Comparison of ENCODE assay signal across 15 cellular contexts in the genomic region with DNA sequence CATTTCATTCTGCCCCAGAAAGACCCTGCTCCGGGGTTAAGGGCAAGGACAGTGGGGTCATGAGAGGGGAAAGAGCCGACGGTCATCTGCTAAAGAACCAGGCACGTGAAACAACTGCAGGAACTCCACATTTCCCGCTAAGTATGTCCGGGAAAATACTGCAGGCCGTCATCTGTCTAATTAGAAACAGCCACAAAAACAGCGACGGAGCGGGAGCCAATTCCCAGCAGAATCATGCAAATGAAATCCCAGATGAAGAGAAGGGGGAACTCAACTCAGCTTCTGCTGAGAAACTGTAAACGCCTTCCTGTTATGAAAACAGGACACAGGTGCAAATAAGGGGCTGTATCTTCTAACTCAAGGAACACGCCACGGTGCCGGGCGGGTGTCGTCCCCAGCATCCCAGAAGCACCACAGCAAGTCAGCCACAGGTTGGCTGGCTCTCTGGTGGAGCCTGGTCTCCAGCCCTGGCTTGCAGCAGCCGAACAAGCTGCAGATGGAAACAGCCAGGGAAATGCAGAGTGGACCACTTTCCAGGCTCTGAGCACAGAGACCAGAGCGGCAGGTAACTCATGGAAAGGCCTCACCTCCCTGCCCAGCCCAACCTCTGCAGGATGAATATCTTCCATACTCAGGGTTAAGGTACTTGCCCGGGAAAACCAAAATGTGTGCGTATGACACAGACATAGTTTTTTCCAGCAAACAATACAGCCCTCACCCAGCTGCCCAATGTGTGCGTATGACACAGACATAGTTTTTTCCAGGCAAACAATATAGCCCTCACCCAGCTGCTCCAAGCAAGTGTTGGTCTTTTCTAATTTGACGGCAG. TPM values are rescaled to one million over a fixed set of nuclear protein-coding genes. Genes with fewer than 3 reads are reported as not detected.
DNase-seq lines count a peak whose midpoint lies in the region; ATAC-seq, FAIRE-seq and TF ChIP-seq lines count a peak whose summit lies in the region.
"Had no signal": no experiment of that assay in that cellular context is flagged by ENCODE, and none has a peak within 500 bp of the region (broad histone marks: within the 10 kb centered on the region; RNA-seq: fewer than 3 reads in every experiment).

No MANE protein-coding gene starts in this region.

- H3K4me1 Mint-ChIP-seq in CD8-positive, alpha-beta T cell (ENCODE audit: low read depth), result no peaks in the 10 kb centered on the region
- H3K4me1 Mint-ChIP-seq: activated naive CD8-positive, alpha-beta T cell treated with anti-CD3 and anti-CD28 coated beads for 36 hours had no signal

- no peaks in the 10 kb centered on the region for H3K27me3 ChIP-seq in breast epithelium
- H3K27me3 ChIP-seq in mammary epithelial cell (ENCODE audit: insufficient read depth, low read length), result no peaks in the 10 kb centered on the region
- H3K27me3 ChIP-seq in uterus, result no peaks in the 10 kb centered on the region
- H3K27me3 ChIP-seq in CD8-positive, alpha-beta T cell (ENCODE audit: insufficient read depth, low read length), result no peaks in the 10 kb centered on the region

- FAIRE-seq in endometrium (lab: Jason Lieb, UNC), result peak; percentile 48
- FAIRE-seq: keratinocyte had no signal

- H3K36me3 ChIP-seq in breast epithelium (no peaks in the 10 kb centered on the region), mammary epithelial cell (ENCODE audit: insufficient read depth, low read length) (no peaks in the 10 kb centered on the region), mesodermal cell (ENCODE audit: control insufficient read depth, insufficient read depth, low read length) (peaks cover 7% of the 10 kb centered on the region), uterus (no peaks in the 10 kb centered on the region)
- H3K36me3 ChIP-seq in CD8-positive, alpha-beta T cell (ENCODE audit: insufficient read depth, low read length), result no peaks in the 10 kb centered on the region
- H3K36me3 ChIP-seq: prostate gland had no signal

- no peak overlapping the region for H2AFZ ChIP-seq in mammary epithelial cell (ENCODE audit: low read depth, low read length)

- in situ Hi-C loops in mammary epithelial cell (cut with MboI; ENCODE audit: low sequenced_read_pairs in 2 of 2), result no loop called here

- H3K27me3 Mint-ChIP-seq in CD8-positive, alpha-beta T cell (ENCODE audit: low read depth), result peaks cover 9% of the 10 kb centered on the region

- H3K27ac ChIP-seq in breast epithelium (peak overlapping the region; percentile 89 to 90), mammary epithelial cell (ENCODE audit: insufficient read depth, low read depth, low read length) (no peak overlapping the region), mesodermal cell (ENCODE audit: low read depth, low read length, severe bottlenecking) (peak overlapping the region; percentile 23), uterus (peak overlapping the region; percentile 46 to 67), caudate nucleus (ENCODE audit: low read depth, low read length) (no peak overlapping the region)
- H3K27ac ChIP-seq in CD8-positive, alpha-beta T cell (ENCODE audit: low read depth, low read length), result no peak overlapping the region

- no peak overlapping the region for H3K27ac Mint-ChIP-seq in CD8-positive, alpha-beta T cell
- H3K27ac Mint-ChIP-seq: activated CD8-positive, alpha-beta T cell treated with anti-CD3 and anti-CD28 coated beads, Interleukin-2, amount 10 ng/mL, durations not matched to agents 7 days and 5 days; activated naive CD8-positive, alpha-beta T cell treated with anti-CD3 and anti-CD28 coated beads for 36 hours had no signal

- DNase-seq in breast epithelium (ENCODE audit: low spot score in 2 of 2), result no peak
- no peak for DNase-seq in mammary epithelial cell
- peak; percentile 57 to 58 for DNase-seq in uterus
- no peak for DNase-seq in caudate nucleus (lab: John Stamatoyannopoulos, UW)
- DNase-seq in CD8-positive, alpha-beta T cell, result no peak
- DNase-seq: activated CD8-positive, alpha-beta T cell treated with anti-CD3 and anti-CD28 coated beads, Interleukin-2, amount 10 ng/mL, durations not matched to agents 7 days and 5 days; activated naive CD8-positive, alpha-beta T cell treated with anti-CD3 and anti-CD28 coated beads for 36 hours; Karpas-422; NCI-H526 treated with DMSO at 0.1 percent for 48 hours; T-helper 1 cell had no signal

- CTCF ChIA-PET in mammary epithelial cell (lab: Charles Lee; ENCODE audit: low non-redundant PET), result no interaction called here
- CTCF ChIA-PET in CD8-positive, alpha-beta T cell (lab: Charles Lee), result no interaction called here

- no peak for ATAC-seq in GM19328 (IDR thresholded peaks at IDR 0.05; ENCODE audit: unreplicated experiment)
- ATAC-seq in CD8-positive, alpha-beta T cell, result no peak
- ATAC-seq: activated CD8-positive, alpha-beta T cell treated with anti-CD3 and anti-CD28 coated beads, Interleukin-2, amount 10 ng/mL, durations not matched to agents 7 days and 5 days had no signal

- intact Hi-C loops in breast epithelium (cut with DNase I; ENCODE audit: low total_unique reads) (no loop called here), mammary epithelial cell (cut with micrococcal nuclease) (loop anchor here (2.0 kb wide), 1 partner anchor 27 kb away; no protein-coding TSS in a partner anchor), uterus (cut with DNase I; ENCODE audit: low total_unique reads) (no loop called here)
- intact Hi-C loops in CD8-positive, alpha-beta T cell (cut with DNase I, micrococcal nuclease), result no loop called here

- H3K9me3 ChIP-seq in breast epithelium (no peaks in the 10 kb centered on the region), mammary epithelial cell (replicated peaks; ENCODE audit: insufficient read depth, low read length) (no peaks in the 10 kb centered on the region), mesodermal cell (ENCODE audit: control insufficient read depth, low read length) (no peaks in the 10 kb centered on the region), uterus (no peaks in the 10 kb centered on the region)
- no peaks in the 10 kb centered on the region for H3K9me3 ChIP-seq in CD8-positive, alpha-beta T cell (ENCODE audit: low read length)
- H3K9me3 ChIP-seq: prostate gland had no signal

- H3K4me3 Mint-ChIP-seq in CD8-positive, alpha-beta T cell, result no peak overlapping the region
- H3K4me3 Mint-ChIP-seq: activated CD8-positive, alpha-beta T cell treated with anti-CD3 and anti-CD28 coated beads, Interleukin-2, amount 10 ng/mL, durations not matched to agents 7 days and 5 days; activated naive CD8-positive, alpha-beta T cell treated with anti-CD3 and anti-CD28 coated beads for 36 hours had no signal

- H3K36me3 Mint-ChIP-seq in CD8-positive, alpha-beta T cell, result no peaks in the 10 kb centered on the region
- H3K36me3 Mint-ChIP-seq: activated naive CD8-positive, alpha-beta T cell treated with anti-CD3 and anti-CD28 coated beads for 36 hours had no signal

- dilution Hi-C loops in mammary epithelial cell (cut with HindIII; ENCODE audit: low sequenced_read_pairs), result no loop called here

- H3K4me2 ChIP-seq in mammary epithelial cell (ENCODE audit: insufficient read depth, low read depth, low read length), result no peak overlapping the region

- POLR2A ChIA-PET in CD8-positive, alpha-beta T cell (lab: Charles Lee), result no interaction called here

- H3K4me3 ChIP-seq in breast epithelium, result no peak overlapping the region
- no peak overlapping the region for H3K4me3 ChIP-seq in mammary epithelial cell (replicated peaks in 1 of 3; ENCODE audit: insufficient read depth in 1 of 3, low read depth in 2 of 3, low read length in 3 of 3)
- no peak overlapping the region for H3K4me3 ChIP-seq in mesodermal cell (ENCODE audit: extremely low read depth, insufficient read depth, low read length, poor library complexity, severe bottlenecking)
- H3K4me3 ChIP-seq in uterus, result no peak overlapping the region
- H3K4me3 ChIP-seq in CD8-positive, alpha-beta T cell (ENCODE audit: low read depth, low read length), result no peak overlapping the region
- H3K4me3 ChIP-seq: prostate gland had no signal

- TF ChIP-seq CTCF in breast epithelium (IDR thresholded peaks at IDR 0.05) (no peak), mammary epithelial cell (conservative IDR thresholded peaks at IDR 0.05 in 1 of 2, IDR thresholded peaks at IDR 0.05 in 1 of 2; ENCODE audit: extremely low read depth in 1 of 2, insufficient read depth in 1 of 2, low read depth in 1 of 2, low read length in 2 of 2) (no peak), uterus (IDR thresholded peaks at IDR 0.05) (no peak)
- no peak for TF ChIP-seq CTCF in CD8-positive, alpha-beta T cell (IDR thresholded peaks at IDR 0.05)

- H3K79me2 ChIP-seq in mammary epithelial cell (ENCODE audit: insufficient read depth, low read length), result peaks cover 78% of the 10 kb centered on the region

- no peaks in the 10 kb centered on the region for H4K20me1 ChIP-seq in mammary epithelial cell (ENCODE audit: insufficient read depth, low read length)

- no peak overlapping the region for H3K9ac ChIP-seq in mammary epithelial cell (ENCODE audit: insufficient read depth, low read length)

- 93% methylated on average over 22 of the region's 22 CpGs for WGBS in mammary epithelial cell (ENCODE audit: low coverage, missing lambda C conversion rate)
- WGBS in mesodermal cell (ENCODE audit: insufficient coverage in 2 of 2), 2 experiments, result 92 to 96% methylated on average over 21 to 22 of the region's 22 CpGs

- no TSS peak for BruUV-seq in mammary epithelial cell (replicated peaks; lab: Mats Ljungman, UMichigan)

- peaks cover 3 to 11% of the 10 kb centered on the region in 2 donors for H3K4me1 ChIP-seq in breast epithelium
- H3K4me1 ChIP-seq in mammary epithelial cell (ENCODE audit: insufficient read depth, low read length), result peaks cover 24% of the 10 kb centered on the region
- H3K4me1 ChIP-seq in mesodermal cell (ENCODE audit: control insufficient read depth, insufficient read depth, low read length, poor library complexity, severe bottlenecking), result peaks cover 21% of the 10 kb centered on the region
- peaks cover 0 to 27% of the 10 kb centered on the region in 2 donors for H3K4me1 ChIP-seq in uterus
- H3K4me1 ChIP-seq in CD8-positive, alpha-beta T cell (ENCODE audit: insufficient read depth, low read length), result no peaks in the 10 kb centered on the region

- TF ChIP-seq POLR2A in breast epithelium (IDR thresholded peaks at IDR 0.05) (no peak), uterus (IDR thresholded peaks at IDR 0.05) (no peak)

- H3K9me3 Mint-ChIP-seq in CD8-positive, alpha-beta T cell, result no peaks in the 10 kb centered on the region

RNA-seq across cellular contexts. Expression of gene PXDN, which starts 28.9 kb away (rescaled TPM):
- total RNA-seq in breast epithelium (100 to 1,000 TPM in 1 of 3 donors, 10 to 100 TPM in 2; 42.4 to 108 (median 64.2) TPM), mammary epithelial cell (100 to 1,000 TPM in 1 of 2 donors, 10 to 100 TPM in 1; 99.8 to 103 TPM), uterus (100 to 1,000 TPM in 1 of 4 donors, 10 to 100 TPM in 3; 26.6 to 254 (median 59.8) TPM)
- polyA plus RNA-seq in mammary epithelial cell, result 99.0 TPM
- polyA minus RNA-seq in mammary epithelial cell, result 120 TPM
- polyA plus RNA-seq in mesodermal cell (2013, experiment 1 of 2), result 297 TPM
- 256 TPM for polyA plus RNA-seq in mesodermal cell (2013, experiment 2 of 2)
- total RNA-seq in CD8-positive, alpha-beta T cell, result 1 to 10 TPM in 1 of 2 experiments, under 1 TPM in 1; 0.76 to 1.4 TPM

Comparison
In these comparisons a context has a peak if more than half of its experiments do, and no peak if none do; other contexts are left out.
1. H3K27ac ChIP-seq: peak in breast epithelium (2 of 2), mesodermal cell (single experiment) and uterus (2 of 2); none in mammary epithelial cell (single experiment), caudate nucleus (single experiment) and CD8-positive, alpha-beta T cell (single experiment).
2. DNase-seq: peak in uterus (2 of 2); none in breast epithelium (0 of 2), mammary epithelial cell (single experiment), caudate nucleus (0 of 61) and CD8-positive, alpha-beta T cell (0 of 7).
3. RNA of gene PXDN, which starts 28.9 kb away (total RNA-seq): 99.8 to 103 TPM in mammary epithelial cell, 26.6 to 254 TPM in uterus and 42.4 to 108 TPM in breast epithelium; 0.76 to 1.4 TPM in CD8-positive, alpha-beta T cell; every median in the first group is over 10 times any median in the second.